7 cellular contexts compared by ENCODE assay signal in the genomic region with DNA sequence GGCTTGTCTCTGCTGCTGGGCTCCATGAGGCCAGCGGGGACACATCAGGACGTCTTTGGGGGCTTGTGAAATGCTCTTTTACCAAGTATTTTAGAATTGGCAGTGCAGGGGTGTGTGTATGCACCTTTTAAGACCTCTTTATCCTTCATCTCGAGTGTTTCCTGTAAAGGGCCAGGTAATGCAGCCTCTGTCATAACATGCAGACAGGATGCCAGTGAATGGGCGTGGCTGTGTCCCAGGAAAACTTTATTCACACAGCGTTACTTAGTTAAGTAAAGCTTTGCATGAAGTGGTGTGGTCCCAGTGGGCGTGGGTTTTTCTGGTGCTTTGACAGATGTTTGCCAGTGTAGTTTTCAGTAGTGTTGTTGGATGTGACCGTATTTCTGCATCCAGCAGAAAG.
DNase-seq lines count a peak whose midpoint lies in the region; ATAC-seq and TF ChIP-seq lines count a peak whose summit lies in the region.
"Not testable (repeated sequence)": the region's sequence is repeated elsewhere in the genome, so short reads cannot be mapped to it uniquely, and the experiment has no call there.

No MANE protein-coding gene starts in this region.

- POLR2A ChIA-PET in activated CD4-positive, alpha-beta memory T cell treated with anti-CD3 and anti-CD28 coated beads, Interleukin-2, amount 10 ng/mL, durations not matched to agents 7 days and 5 days (lab: Charles Lee); activated naive CD8-positive, alpha-beta T cell treated with anti-CD3 and anti-CD28 coated beads, Interleukin-2, amount 10 ng/mL, durations not matched to agents 7 days and 5 days (lab: Charles Lee): not testable (repeated sequence)

- not testable (repeated sequence) for H3K4me3 ChIP-seq in GM23338

- not testable (repeated sequence) for H3K36me3 ChIP-seq in GM23338 (ENCODE audit: insufficient read depth)

- not testable (repeated sequence) for TF ChIP-seq CTCF in GM23338 (conservative IDR thresholded peaks at IDR 0.05; ENCODE audit: low read depth in 2 of 2); foreskin keratinocyte (conservative IDR thresholded peaks at IDR 0.05); neural crest cell (conservative IDR thresholded peaks at IDR 0.05)

- H3K27me3 ChIP-seq in GM23338 (ENCODE audit: insufficient read depth); foreskin keratinocyte: not testable (repeated sequence)

- CTCF ChIA-PET in activated CD4-positive, alpha-beta memory T cell treated with anti-CD3 and anti-CD28 coated beads, Interleukin-2, amount 10 ng/mL, durations not matched to agents 7 days and 5 days (lab: Charles Lee) = interaction anchor here (1.6 kb wide), 1 partner anchor 26 kb away, joined by 5 read pairs; no protein-coding TSS in a partner anchor

- not testable (repeated sequence) for ATAC-seq in GM23338; activated T-helper 17 cell treated with anti-CD3 and anti-CD28 coated beads, Interleukin-2, amount 50 U/mL, for 72 hours (replicated peaks); activated naive CD8-positive, alpha-beta T cell treated with anti-CD3 and anti-CD28 coated beads, Interleukin-2, amount 10 ng/mL, durations not matched to agents 7 days and 5 days (ENCODE audit: low read depth)
- ATAC-seq in foreskin keratinocyte = peak; percentile 63

- H3K9me3 Mint-ChIP-seq in GM23338; T-helper 2 cell treated with Interferon-gamma antibody and Interleukin-4, amounts not matched to agents 5 μg/mL and 100 μg/mL, for 36 hours; activated CD4-positive, alpha-beta memory T cell treated with anti-CD3 and anti-CD28 coated beads, Interleukin-2, amount 10 ng/mL, durations not matched to agents 7 days and 5 days; activated T-helper 17 cell treated with anti-CD3 and anti-CD28 coated beads, Interleukin-2, amount 50 U/mL, for 72 hours; activated naive CD8-positive, alpha-beta T cell treated with anti-CD3 and anti-CD28 coated beads, Interleukin-2, amount 10 ng/mL, durations not matched to agents 7 days and 5 days; neural crest cell: not testable (repeated sequence)

- H2AFZ ChIP-seq in GM23338 = not testable (repeated sequence)

- H3K79me2 ChIP-seq in GM23338 (replicated peaks; ENCODE audit: insufficient read depth) = not testable (repeated sequence)

- H3K27ac ChIP-seq in GM23338 (ENCODE audit: low read depth); foreskin keratinocyte: not testable (repeated sequence)

- H4K20me1 ChIP-seq in GM23338 (replicated peaks; ENCODE audit: insufficient read depth) = not testable (repeated sequence)

- not testable (repeated sequence) for H3K4me1 Mint-ChIP-seq in GM23338
- H3K4me1 Mint-ChIP-seq in T-helper 2 cell treated with Interferon-gamma antibody and Interleukin-4, amounts not matched to agents 5 μg/mL and 100 μg/mL, for 36 hours (ENCODE audit: low read depth) = peaks cover 46% of the 10 kb centered on the region
- peaks cover 23% of the 10 kb centered on the region for H3K4me1 Mint-ChIP-seq in activated CD4-positive, alpha-beta memory T cell treated with anti-CD3 and anti-CD28 coated beads, Interleukin-2, amount 10 ng/mL, durations not matched to agents 7 days and 5 days
- peaks cover 12% of the 10 kb centered on the region for H3K4me1 Mint-ChIP-seq in activated T-helper 17 cell treated with anti-CD3 and anti-CD28 coated beads, Interleukin-2, amount 50 U/mL, for 72 hours
- peaks cover 32% of the 10 kb centered on the region for H3K4me1 Mint-ChIP-seq in activated naive CD8-positive, alpha-beta T cell treated with anti-CD3 and anti-CD28 coated beads, Interleukin-2, amount 10 ng/mL, durations not matched to agents 7 days and 5 days
- peaks cover 14% of the 10 kb centered on the region for H3K4me1 Mint-ChIP-seq in neural crest cell

- H3K4me3 Mint-ChIP-seq in GM23338; activated CD4-positive, alpha-beta memory T cell treated with anti-CD3 and anti-CD28 coated beads, Interleukin-2, amount 10 ng/mL, durations not matched to agents 7 days and 5 days; activated T-helper 17 cell treated with anti-CD3 and anti-CD28 coated beads, Interleukin-2, amount 50 U/mL, for 72 hours; activated naive CD8-positive, alpha-beta T cell treated with anti-CD3 and anti-CD28 coated beads, Interleukin-2, amount 10 ng/mL, durations not matched to agents 7 days and 5 days; neural crest cell: not testable (repeated sequence)
- H3K4me3 Mint-ChIP-seq in T-helper 2 cell treated with Interferon-gamma antibody and Interleukin-4, amounts not matched to agents 5 μg/mL and 100 μg/mL, for 36 hours = peak overlapping the region; percentile 25

- H3K27ac Mint-ChIP-seq in GM23338 = 0 out of 2 replicates have a peak overlapping the region, but pooled peaks have one; percentile 57
- peak overlapping the region; percentile 58 for H3K27ac Mint-ChIP-seq in T-helper 2 cell treated with Interferon-gamma antibody and Interleukin-4, amounts not matched to agents 5 μg/mL and 100 μg/mL, for 36 hours
- peak overlapping the region; percentile 2 for H3K27ac Mint-ChIP-seq in activated CD4-positive, alpha-beta memory T cell treated with anti-CD3 and anti-CD28 coated beads, Interleukin-2, amount 10 ng/mL, durations not matched to agents 7 days and 5 days
- peak overlapping the region; percentile 5 for H3K27ac Mint-ChIP-seq in activated T-helper 17 cell treated with anti-CD3 and anti-CD28 coated beads, Interleukin-2, amount 50 U/mL, for 72 hours
- H3K27ac Mint-ChIP-seq in activated naive CD8-positive, alpha-beta T cell treated with anti-CD3 and anti-CD28 coated beads, Interleukin-2, amount 10 ng/mL, durations not matched to agents 7 days and 5 days = peak overlapping the region; percentile 43
- H3K27ac Mint-ChIP-seq in neural crest cell (ENCODE audit: unreplicated experiment) = peak overlapping the region; percentile 75

- H3F3A ChIP-seq in GM23338 (replicated peaks; ENCODE audit: low read depth) = not testable (repeated sequence)

- DNase-seq in GM23338 (ENCODE audit: low spot score); T-helper 2 cell treated with Interferon-gamma antibody and Interleukin-4, amounts not matched to agents 5 μg/mL and 100 μg/mL, for 36 hours (ENCODE audit: low spot score); activated CD4-positive, alpha-beta memory T cell treated with anti-CD3 and anti-CD28 coated beads, Interleukin-2, amount 10 ng/mL, durations not matched to agents 7 days and 5 days; activated naive CD8-positive, alpha-beta T cell treated with anti-CD3 and anti-CD28 coated beads, Interleukin-2, amount 10 ng/mL, durations not matched to agents 7 days and 5 days; neural crest cell (ENCODE audit: low read depth, low spot score): not testable (repeated sequence)
- DNase-seq in foreskin keratinocyte = peak; percentile 10 to 47

- not testable (repeated sequence) for H3K4me1 ChIP-seq in GM23338 (ENCODE audit: insufficient read depth); foreskin keratinocyte

- H3K27me3 Mint-ChIP-seq in GM23338 (ENCODE audit: insufficient read depth, low read depth, poor library complexity); T-helper 2 cell treated with Interferon-gamma antibody and Interleukin-4, amounts not matched to agents 5 μg/mL and 100 μg/mL, for 36 hours (ENCODE audit: low read depth); activated CD4-positive, alpha-beta memory T cell treated with anti-CD3 and anti-CD28 coated beads, Interleukin-2, amount 10 ng/mL, durations not matched to agents 7 days and 5 days; activated T-helper 17 cell treated with anti-CD3 and anti-CD28 coated beads, Interleukin-2, amount 50 U/mL, for 72 hours; activated naive CD8-positive, alpha-beta T cell treated with anti-CD3 and anti-CD28 coated beads, Interleukin-2, amount 10 ng/mL, durations not matched to agents 7 days and 5 days; neural crest cell (ENCODE audit: low read depth): not testable (repeated sequence)

- H3K4me2 ChIP-seq in GM23338 = not testable (repeated sequence)

- not testable (repeated sequence) for H3K9me2 ChIP-seq in GM23338 (ENCODE audit: insufficient read depth)

- H3K36me3 Mint-ChIP-seq in GM23338 (ENCODE audit: low read depth); activated CD4-positive, alpha-beta memory T cell treated with anti-CD3 and anti-CD28 coated beads, Interleukin-2, amount 10 ng/mL, durations not matched to agents 7 days and 5 days (ENCODE audit: low read depth); neural crest cell (ENCODE audit: low read depth): not testable (repeated sequence)
- peaks cover 56% of the 10 kb centered on the region for H3K36me3 Mint-ChIP-seq in T-helper 2 cell treated with Interferon-gamma antibody and Interleukin-4, amounts not matched to agents 5 μg/mL and 100 μg/mL, for 36 hours (ENCODE audit: low read depth)
- H3K36me3 Mint-ChIP-seq in activated T-helper 17 cell treated with anti-CD3 and anti-CD28 coated beads, Interleukin-2, amount 50 U/mL, for 72 hours (ENCODE audit: low read depth) = peaks cover 87% of the 10 kb centered on the region
- H3K36me3 Mint-ChIP-seq in activated naive CD8-positive, alpha-beta T cell treated with anti-CD3 and anti-CD28 coated beads, Interleukin-2, amount 10 ng/mL, durations not matched to agents 7 days and 5 days = peaks cover 21% of the 10 kb centered on the region

Comparison
In these comparisons a context has a peak if more than half of its experiments do, and no peak if none do; other contexts are left out.
1. H3K27ac Mint-ChIP-seq: peak in every context shown above with its lines; median percentile 75 in neural crest cell; 58 in T-helper 2 cell treated with Interferon-gamma antibody and Interleukin-4, amounts not matched to agents 5 μg/mL and 100 μg/mL, for 36 hours; 57 in GM23338; 43 in activated naive CD8-positive, alpha-beta T cell treated with anti-CD3 and anti-CD28 coated beads, Interleukin-2, amount 10 ng/mL, durations not matched to agents 7 days and 5 days; 5 in activated T-helper 17 cell treated with anti-CD3 and anti-CD28 coated beads, Interleukin-2, amount 50 U/mL, for 72 hours; 2 in activated CD4-positive, alpha-beta memory T cell treated with anti-CD3 and anti-CD28 coated beads, Interleukin-2, amount 10 ng/mL, durations not matched to agents 7 days and 5 days.